In the genomic region with DNA sequence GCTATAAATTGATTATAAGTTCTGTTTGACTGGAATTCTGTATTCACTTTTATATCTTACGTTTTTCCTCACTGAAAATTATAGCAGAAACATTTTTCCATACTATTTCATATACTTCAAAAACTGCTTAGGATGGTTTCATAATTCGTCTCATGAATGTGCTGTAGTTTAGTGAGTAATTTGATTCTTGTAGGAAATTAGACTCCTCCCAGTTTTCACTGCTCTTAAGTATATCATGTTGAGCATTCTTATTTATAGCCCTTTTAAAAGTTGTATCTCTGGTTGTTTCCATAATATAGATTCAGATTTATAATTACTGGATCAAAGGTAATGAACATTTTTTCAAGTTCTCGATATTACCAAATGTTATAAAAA, we compare ENCODE assay signal across 23 cellular contexts.
DNase-seq lines count a peak whose midpoint lies in the region; ATAC-seq and TF ChIP-seq lines count a peak whose summit lies in the region.
"Had no signal": no experiment of that assay in that cellular context is flagged by ENCODE, and none has a peak within 500 bp of the region (broad histone marks: within the 10 kb centered on the region; RNA-seq: fewer than 3 reads in every experiment).

No MANE protein-coding gene starts in this region.

- H3K9ac ChIP-seq in SK-N-SH = no peak overlapping the region
- H3K9ac ChIP-seq in muscle layer of colon (ENCODE audit: low read length) = no peak overlapping the region

- H3K4me3 ChIP-seq in SK-N-SH (ENCODE audit: low read depth in 2 of 2, low read length in 1 of 2) (no peak overlapping the region), muscle layer of colon (ENCODE audit: low read depth in 1 of 2, low read length in 2 of 2) (no peak overlapping the region), transverse colon (no peak overlapping the region), suprapubic skin (no peak overlapping the region)
- H3K4me3 ChIP-seq: Peyer's patch had no signal

- H3K9me2 ChIP-seq in SK-N-SH = no peaks in the 10 kb centered on the region

- TF ChIP-seq CTCF in SK-N-SH (IDR thresholded peaks at IDR 0.05) (no peak), transverse colon (IDR thresholded peaks at IDR 0.05) (no peak), suprapubic skin (IDR thresholded peaks at IDR 0.05) (no peak)

- peaks cover 28 to 32% of the 10 kb centered on the region in 2 experiments for H3K36me3 ChIP-seq in SK-N-SH (replicated peaks in 1 of 2; ENCODE audit: control insufficient read depth in 1 of 2, insufficient read depth in 2 of 2, low read length in 1 of 2)
- H3K36me3 ChIP-seq in muscle layer of colon (ENCODE audit: insufficient read depth, low read length) = no peaks in the 10 kb centered on the region
- H3K36me3 ChIP-seq in transverse colon = no peaks in the 10 kb centered on the region
- H3K36me3 ChIP-seq in suprapubic skin = no peaks in the 10 kb centered on the region
- H3K36me3 ChIP-seq: Peyer's patch had no signal

- peaks cover 15 to 33% of the 10 kb centered on the region in 2 experiments for H3K4me1 ChIP-seq in SK-N-SH (ENCODE audit: control insufficient read depth in 1 of 2, insufficient read depth in 2 of 2, low read depth in 1 of 2, low read length in 1 of 2)
- peaks cover 23% of the 10 kb centered on the region for H3K4me1 ChIP-seq in muscle layer of colon (ENCODE audit: insufficient read depth, low read length)
- H3K4me1 ChIP-seq in transverse colon = peaks cover 4 to 28% (median 12%) of the 10 kb centered on the region in 4 donors
- H3K4me1 ChIP-seq in suprapubic skin = no peaks in the 10 kb centered on the region
- H3K4me1 ChIP-seq: Peyer's patch had no signal

- no peaks in the 10 kb centered on the region for H4K20me1 ChIP-seq in SK-N-SH (ENCODE audit: insufficient read depth)

- ATAC-seq in SK-N-SH treated with all-trans-retinoic acid at 6 μM for 48 hours = no peak
- ATAC-seq: HepG2 had no signal

- TF ChIP-seq POLR2A in transverse colon (IDR thresholded peaks at IDR 0.05) = no peak
- no peak for TF ChIP-seq POLR2A in suprapubic skin (IDR thresholded peaks at IDR 0.05)

- WGBS in SK-N-SH (ENCODE audit: low lambda C conversion rate) = 81% methylated on average over 3 of the region's 3 CpGs
- 35 to 61% methylated on average over 3 of the region's 3 CpGs for WGBS in transverse colon (ENCODE audit: low coverage in 1 of 2), 2 donors
- 73% methylated on average over 3 of the region's 3 CpGs for WGBS in suprapubic skin

- TF ChIP-seq EP300 in SK-N-SH (IDR thresholded peaks at IDR 0.05; ENCODE audit: borderline replicate concordance in 1 of 2, low read depth in 1 of 2, low read length in 1 of 2) (no peak), transverse colon (IDR thresholded peaks at IDR 0.05; ENCODE audit: low read depth) (no peak), suprapubic skin (IDR thresholded peaks at IDR 0.05) (no peak)

- H3K79me2 ChIP-seq in SK-N-SH (ENCODE audit: insufficient read depth) = peaks cover 35% of the 10 kb centered on the region

- H3F3A ChIP-seq in SK-N-SH (replicated peaks; ENCODE audit: insufficient read depth) = peaks cover 40% of the 10 kb centered on the region

- no peaks in the 10 kb centered on the region for H3K9me3 ChIP-seq in SK-N-SH
- H3K9me3 ChIP-seq in muscle layer of colon (ENCODE audit: low read length) = no peaks in the 10 kb centered on the region
- no peaks in the 10 kb centered on the region for H3K9me3 ChIP-seq in transverse colon
- no peaks in the 10 kb centered on the region for H3K9me3 ChIP-seq in suprapubic skin
- H3K9me3 ChIP-seq: Peyer's patch had no signal

- DNase-seq in SK-N-SH (no peak), amniotic epithelial cell (ENCODE audit: low read depth) (peak; percentile 33), transverse colon (no peak), suprapubic skin (ENCODE audit: low spot score in 2 of 2) (no peak)
- DNase-seq in stimulated activated naive CD4-positive, alpha-beta T cell (lab: John Stamatoyannopoulos, UW) = no peak
- no peak for DNase-seq in activated CD4-positive, alpha-beta T cell treated with anti-CD3 and anti-CD28 coated beads for 1 hour
- DNase-seq: 8988T; AML-193; C1 segment of cervical spinal cord; Calu3; CD8-positive, alpha-beta memory T cell; GDM1; KBM-7; NCI-H1092 treated with DMSO at 0.1 percent for 48 hours; NCI-H1436 treated with DMSO at 0.1 percent for 48 hours; NCI-H1930; NCI-H345; NCI-H524 treated with DMSO at 0.1 percent for 48 hours; Peyer's patch had no signal

- intact Hi-C loops in transverse colon (cut with DNase I; ENCODE audit: low total_unique reads) = no loop called here

- H3K4me2 ChIP-seq in SK-N-SH = 0 out of 2 replicates have a peak overlapping the region, but pooled peaks have one; percentile 10

- H3K27ac ChIP-seq in SK-N-SH (ENCODE audit: low read depth in 2 of 2, low read length in 1 of 2) (peak overlapping the region in 1 of 2 experiments; percentile 80; a peak in 3 of 4 replicates), muscle layer of colon (ENCODE audit: low read depth, low read length) (peak overlapping the region; percentile 61), transverse colon (peak overlapping the region; percentile 64 to 74 (median 72)), suprapubic skin (no peak overlapping the region)
- H3K27ac ChIP-seq: HL-60, Peyer's patch had no signal

- in situ Hi-C loops in transverse colon (cut with MboI; ENCODE audit: low pct_ligation_motif_present in 1 of 4, low pct_unique_long_range_greater_than_20kb in 1 of 4, low sequenced_read_pairs in 3 of 4) = no loop called here

- CTCF ChIA-PET in SK-N-SH (lab: Yijun Ruan, JAX) = interaction anchor here (0.6 to 1.1 kb wide), 2 partner anchors 55 to 60 kb away, joined by 3 read pairs; no protein-coding TSS in a partner anchor

- no peak for TF ChIP-seq RAD21 in SK-N-SH (IDR thresholded peaks at IDR 0.05; ENCODE audit: low read length)

- POLR2A ChIA-PET in SK-N-SH (lab: Yijun Ruan, JAX) = no interaction called here

- H3K27me3 ChIP-seq in SK-N-SH (ENCODE audit: insufficient read depth) = no peaks in the 10 kb centered on the region
- no peaks in the 10 kb centered on the region for H3K27me3 ChIP-seq in muscle layer of colon (ENCODE audit: control insufficient read depth in 1 of 2, insufficient read depth in 2 of 2, low read length in 2 of 2)
- no peaks in the 10 kb centered on the region for H3K27me3 ChIP-seq in transverse colon
- no peaks in the 10 kb centered on the region for H3K27me3 ChIP-seq in suprapubic skin
- H3K27me3 ChIP-seq: Peyer's patch had no signal

- H2AFZ ChIP-seq in SK-N-SH (ENCODE audit: low read depth) = no peak overlapping the region; the same call in 1 of the 2 replicates

TF ChIP-seq in SK-N-SH, 30 proteins besides CTCF, POLR2A, EP300 and RAD21 (continues in another document):
- no peak for TF ChIP-seq TCF12 (IDR thresholded peaks at IDR 0.05)
- TF ChIP-seq NRF1 (IDR thresholded peaks at IDR 0.05; ENCODE audit: low read depth, low read length) = no peak
- TF ChIP-seq FOXM1 (IDR thresholded peaks at IDR 0.05; ENCODE audit: low read depth) = no peak
- TF ChIP-seq GATA2 (CRISPR knock-in tag; IDR thresholded peaks at IDR 0.05) = no peak
- TF ChIP-seq, protein P1, sequence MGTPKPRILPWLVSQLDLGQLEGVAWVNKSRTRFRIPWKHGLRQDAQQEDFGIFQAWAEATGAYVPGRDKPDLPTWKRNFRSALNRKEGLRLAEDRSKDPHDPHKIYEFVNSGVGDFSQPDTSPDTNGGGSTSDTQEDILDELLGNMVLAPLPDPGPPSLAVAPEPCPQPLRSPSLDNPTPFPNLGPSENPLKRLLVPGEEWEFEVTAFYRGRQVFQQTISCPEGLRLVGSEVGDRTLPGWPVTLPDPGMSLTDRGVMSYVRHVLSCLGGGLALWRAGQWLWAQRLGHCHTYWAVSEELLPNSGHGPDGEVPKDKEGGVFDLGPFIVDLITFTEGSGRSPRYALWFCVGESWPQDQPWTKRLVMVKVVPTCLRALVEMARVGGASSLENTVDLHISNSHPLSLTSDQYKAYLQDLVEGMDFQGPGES (IDR thresholded peaks at IDR 0.05; ENCODE audit: low read depth, low read length) = no peak
- TF ChIP-seq, protein P2, sequence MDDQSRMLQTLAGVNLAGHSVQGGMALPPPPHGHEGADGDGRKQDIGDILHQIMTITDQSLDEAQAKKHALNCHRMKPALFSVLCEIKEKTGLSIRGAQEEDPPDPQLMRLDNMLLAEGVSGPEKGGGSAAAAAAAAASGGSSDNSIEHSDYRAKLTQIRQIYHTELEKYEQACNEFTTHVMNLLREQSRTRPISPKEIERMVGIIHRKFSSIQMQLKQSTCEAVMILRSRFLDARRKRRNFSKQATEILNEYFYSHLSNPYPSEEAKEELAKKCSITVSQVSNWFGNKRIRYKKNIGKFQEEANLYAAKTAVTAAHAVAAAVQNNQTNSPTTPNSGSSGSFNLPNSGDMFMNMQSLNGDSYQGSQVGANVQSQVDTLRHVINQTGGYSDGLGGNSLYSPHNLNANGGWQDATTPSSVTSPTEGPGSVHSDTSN (IDR thresholded peaks at IDR 0.05) = no peak
- TF ChIP-seq CHD2 (IDR thresholded peaks at IDR 0.05; ENCODE audit: low read length, partially characterized antibody) = no peak

TF ChIP-seq in SK-N-SH treated with all-trans-retinoic acid at 6 μM for 48 hours, 23 proteins besides CTCF, POLR2A, EP300 and RAD21 (continues in another document):
- TF ChIP-seq ISL1 (CRISPR knock-in tag; IDR thresholded peaks at IDR 0.05) (no peak), SNAI2 (CRISPR knock-in tag; IDR thresholded peaks at IDR 0.05) (no peak), ZNF70 (CRISPR knock-in tag; IDR thresholded peaks at IDR 0.05) (no peak)
- TF ChIP-seq, protein P3, sequence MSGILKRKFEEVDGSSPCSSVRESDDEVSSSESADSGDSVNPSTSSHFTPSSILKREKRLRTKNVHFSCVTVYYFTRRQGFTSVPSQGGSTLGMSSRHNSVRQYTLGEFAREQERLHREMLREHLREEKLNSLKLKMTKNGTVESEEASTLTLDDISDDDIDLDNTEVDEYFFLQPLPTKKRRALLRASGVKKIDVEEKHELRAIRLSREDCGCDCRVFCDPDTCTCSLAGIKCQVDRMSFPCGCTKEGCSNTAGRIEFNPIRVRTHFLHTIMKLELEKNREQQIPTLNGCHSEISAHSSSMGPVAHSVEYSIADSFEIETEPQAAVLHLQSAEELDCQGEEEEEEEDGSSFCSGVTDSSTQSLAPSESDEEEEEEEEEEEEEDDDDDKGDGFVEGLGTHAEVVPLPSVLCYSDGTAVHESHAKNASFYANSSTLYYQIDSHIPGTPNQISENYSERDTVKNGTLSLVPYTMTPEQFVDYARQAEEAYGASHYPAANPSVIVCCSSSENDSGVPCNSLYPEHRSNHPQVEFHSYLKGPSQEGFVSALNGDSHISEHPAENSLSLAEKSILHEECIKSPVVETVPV (CRISPR knock-in tag; IDR thresholded peaks at IDR 0.05) = no peak
- TF ChIP-seq, protein P4, sequence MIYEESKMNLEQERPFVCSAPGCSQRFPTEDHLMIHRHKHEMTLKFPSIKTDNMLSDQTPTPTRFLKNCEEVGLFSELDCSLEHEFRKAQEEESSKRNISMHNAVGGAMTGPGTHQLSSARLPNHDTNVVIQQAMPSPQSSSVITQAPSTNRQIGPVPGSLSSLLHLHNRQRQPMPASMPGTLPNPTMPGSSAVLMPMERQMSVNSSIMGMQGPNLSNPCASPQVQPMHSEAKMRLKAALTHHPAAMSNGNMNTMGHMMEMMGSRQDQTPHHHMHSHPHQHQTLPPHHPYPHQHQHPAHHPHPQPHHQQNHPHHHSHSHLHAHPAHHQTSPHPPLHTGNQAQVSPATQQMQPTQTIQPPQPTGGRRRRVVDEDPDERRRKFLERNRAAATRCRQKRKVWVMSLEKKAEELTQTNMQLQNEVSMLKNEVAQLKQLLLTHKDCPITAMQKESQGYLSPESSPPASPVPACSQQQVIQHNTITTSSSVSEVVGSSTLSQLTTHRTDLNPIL (CRISPR knock-in tag; IDR thresholded peaks at IDR 0.05; ENCODE audit: low read depth) = no peak
